Comparison of ENCODE assay signal across 18 cellular contexts in the genomic region with DNA sequence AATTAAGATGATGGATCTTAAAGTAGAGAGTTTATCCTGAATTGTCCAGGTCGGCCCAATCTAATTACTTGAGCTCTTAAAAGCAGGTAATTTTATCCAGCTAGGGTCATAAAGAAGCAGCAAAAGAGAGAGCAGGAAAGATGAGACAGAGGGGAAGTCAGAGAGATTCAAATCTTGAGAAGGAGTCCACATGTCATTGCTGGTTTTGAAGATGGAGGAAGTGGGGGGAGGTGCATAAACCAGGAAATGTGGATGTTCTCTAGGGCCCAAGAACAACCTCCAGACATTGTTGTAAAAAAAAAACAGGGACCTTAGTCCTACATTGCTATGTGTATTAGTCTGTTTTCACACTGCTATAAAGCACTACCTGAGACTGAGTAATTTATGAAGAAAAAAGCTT.
A peak's percentile ranks its signal among the peaks of the same experiment; 100 is the strongest.
DNase-seq lines count a peak whose midpoint lies in the region; ATAC-seq and TF ChIP-seq lines count a peak whose summit lies in the region.
"Had no signal": no experiment of that assay in that cellular context is flagged by ENCODE, and none has a peak within 500 bp of the region (broad histone marks: within the 10 kb centered on the region; RNA-seq: fewer than 3 reads in every experiment).

No MANE protein-coding gene starts in this region.

- no peaks in the 10 kb centered on the region for H3K4me1 ChIP-seq in heart left ventricle

- peak overlapping the region; percentile 80 to 89 for H3K27ac Mint-ChIP-seq in natural killer cell
- H3K27ac Mint-ChIP-seq: HFFc6 had no signal

- no peak overlapping the region for H3K4me3 ChIP-seq in heart left ventricle

- peaks cover 0 to 6% (median 0%) of the 10 kb centered on the region in 12 donors for H3K9me3 ChIP-seq in heart left ventricle

- H3K27me3 Mint-ChIP-seq in natural killer cell (ENCODE audit: low read depth in 2 of 2), result no peaks in the 10 kb centered on the region

- DNase-seq in GF-D8 (lab: John Stamatoyannopoulos, UW) (peak; percentile 0), HT-29 (ENCODE audit: low spot score) (peak; percentile 10), SK-N-DZ (ENCODE audit: low spot score) (peak; percentile 87), natural killer cell (no peak), heart left ventricle (no peak), SW480 (ENCODE audit: low spot score) (no peak)
- DNase-seq: activated CD4-positive, alpha-beta T cell treated with anti-CD3 and anti-CD28 coated beads for 48 hours; activated T-cell treated with anti-CD3 and anti-CD28 coated beads, Interleukin-2, amount 50 U/mL, for 48 hours; Calu3; HFFc6; left ventricle myocardium superior; NCI-H1092; NCI-H2171 treated with DMSO at 0.1 percent for 48 hours; NCI-H748 treated with DMSO at 0.1 percent for 48 hours; stimulated activated CD4-positive, alpha-beta T cell treated with anti-CD3 and anti-CD28 coated beads, Interleukin-4, amount 100 ng/mL, for 1 hour had no signal

- H3K4me3 Mint-ChIP-seq in natural killer cell, result no peak overlapping the region
- H3K4me3 Mint-ChIP-seq: HFFc6 had no signal

- no peak overlapping the region for H3K27ac ChIP-seq in heart left ventricle
- H3K27ac ChIP-seq: epithelial cell of prostate, RWPE1 had no signal

- no peaks in the 10 kb centered on the region for H3K9me3 Mint-ChIP-seq in natural killer cell

- ATAC-seq in natural killer cell (peak in 2 of 3 donors; percentile 30 to 40), HG03135 (IDR thresholded peaks at IDR 0.05; ENCODE audit: unreplicated experiment) (no peak), heart left ventricle (no peak)
- ATAC-seq: left ventricle myocardium superior had no signal

- no peaks in the 10 kb centered on the region for H3K36me3 ChIP-seq in heart left ventricle

- WGBS in heart left ventricle, 4 donors, result 62 to 79% (median 71%) methylated on average over 1 of the region's 1 CpG

- no peak for TF ChIP-seq CTCF in natural killer cell (IDR thresholded peaks at IDR 0.05)
- no peak for TF ChIP-seq CTCF in heart left ventricle (IDR thresholded peaks at IDR 0.05)

- H3K27me3 ChIP-seq in heart left ventricle, result no peaks in the 10 kb centered on the region

- H3K36me3 Mint-ChIP-seq in natural killer cell, result peaks cover 11% of the 10 kb centered on the region

- TF ChIP-seq POLR2A in heart left ventricle (IDR thresholded peaks at IDR 0.05), result no peak

- peaks cover 41 to 42% of the 10 kb centered on the region in 2 donors for H3K4me1 Mint-ChIP-seq in natural killer cell

- intact Hi-C loops in natural killer cell (cut with micrococcal nuclease), result no loop called here
- intact Hi-C loops in heart left ventricle (cut with DNase I), result no loop called here

Comparison
In these comparisons a context has a peak if more than half of its experiments do, and no peak if none do; other contexts are left out.
1. DNase-seq: peak in GF-D8 (single experiment), HT-29 (single experiment) and SK-N-DZ (single experiment); none in natural killer cell (single experiment), heart left ventricle (0 of 5) and SW480 (single experiment).
2. ATAC-seq: peak in natural killer cell (2 of 3); none in HG03135 (single experiment) and heart left ventricle (0 of 4).